ENCODE assay signal across 16 cellular contexts in genomic region chr1:18724001-18724411, GRCh38.
"Had no signal": no experiment of that assay in that cellular context is flagged by ENCODE, and none has a peak within 500 bp of the region (broad histone marks: within the 10 kb centered on the region; RNA-seq: fewer than 3 reads in every experiment).

No MANE protein-coding gene starts in this region.

- FAIRE-seq: endometrium, islet of Langerhans had no signal

- H3K36me3 ChIP-seq: ascending aorta, heart left ventricle, left lung, right atrium auricular region, tibial nerve had no signal

- H3K4me3 ChIP-seq: ascending aorta, dorsolateral prefrontal cortex, heart left ventricle, left lung, right atrium auricular region, smooth muscle cell, tibial nerve had no signal

- H2AFZ ChIP-seq: parathyroid adenoma had no signal

- H3K9me3 Mint-ChIP-seq: activated CD8-positive, alpha-beta T cell treated with anti-CD3 and anti-CD28 coated beads for 36 hours; memory B cell had no signal

- H3K27ac Mint-ChIP-seq: activated CD8-positive, alpha-beta T cell treated with anti-CD3 and anti-CD28 coated beads for 36 hours; memory B cell had no signal

- H3K4me3 Mint-ChIP-seq: activated CD8-positive, alpha-beta T cell treated with anti-CD3 and anti-CD28 coated beads for 36 hours; memory B cell had no signal

- H3K4me2 ChIP-seq: smooth muscle cell had no signal

- H3K9me3 ChIP-seq: ascending aorta, heart left ventricle, left lung, right atrium auricular region, tibial nerve had no signal

- DNase-seq: activated CD8-positive, alpha-beta memory T cell treated with anti-CD3 and anti-CD28 coated beads, Interleukin-2, amount 50 U/mL, for 48 hours; activated CD8-positive, alpha-beta T cell treated with anti-CD3 and anti-CD28 coated beads for 36 hours; activated naive CD4-positive, alpha-beta T cell; left lung had no signal

- H3K4me1 ChIP-seq: ascending aorta, left lung, parathyroid adenoma, right atrium auricular region, tibial nerve had no signal

- H3K27ac ChIP-seq: ascending aorta, heart left ventricle, left lung, parathyroid adenoma, right atrium auricular region, tibial nerve, VCaP had no signal

- H3K79me2 ChIP-seq: parathyroid adenoma had no signal

- H3K27me3 ChIP-seq: ascending aorta, right atrium auricular region had no signal

- H3K36me3 Mint-ChIP-seq: memory B cell had no signal

- ATAC-seq: activated CD8-positive, alpha-beta T cell treated with anti-CD3 and anti-CD28 coated beads for 36 hours; esophagus mucosa; heart left ventricle; left lung had no signal
